In the genomic region with DNA sequence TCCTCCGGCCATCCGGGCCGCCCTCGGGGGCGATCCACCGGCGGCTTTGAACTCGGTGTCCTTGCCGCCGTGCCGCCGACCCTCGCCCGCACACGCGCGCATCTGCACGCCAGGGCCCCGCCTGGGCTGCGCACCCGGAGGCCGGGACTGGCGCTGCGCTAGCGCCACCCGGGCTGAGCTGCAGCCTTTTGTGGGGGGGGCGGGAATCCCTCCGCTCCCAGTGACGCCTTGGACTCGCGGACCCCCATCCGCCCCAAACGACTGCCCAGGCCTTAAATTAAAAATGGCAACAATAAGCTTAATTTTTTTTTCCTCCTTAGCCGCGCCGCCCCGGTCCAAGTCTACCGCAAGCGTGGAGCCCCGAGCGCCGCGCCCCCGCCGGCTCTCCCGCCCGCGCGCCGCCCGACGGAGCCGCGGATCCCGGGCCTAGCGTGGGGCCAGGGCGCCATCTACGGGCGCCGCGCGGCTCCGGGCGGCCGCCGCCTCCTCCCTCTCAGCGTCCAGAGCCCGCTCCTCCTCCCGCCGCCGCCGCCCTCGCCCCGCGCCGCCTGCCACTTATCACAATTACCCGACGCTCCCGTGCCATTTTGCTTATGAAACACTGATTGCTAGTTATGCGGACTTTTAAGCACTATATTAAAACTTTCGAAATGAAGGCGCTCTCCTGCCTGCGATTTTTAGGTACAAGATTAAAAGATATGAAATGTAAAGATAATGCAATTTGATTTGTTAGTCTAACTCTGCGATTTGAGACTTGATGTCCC, we compare ENCODE assay signal across 8 cellular contexts. TPM values are rescaled to one million over a fixed set of nuclear protein-coding genes. Genes with fewer than 3 reads are reported as not detected.
DNase-seq lines count a peak whose midpoint lies in the region; ATAC-seq and TF ChIP-seq lines count a peak whose summit lies in the region.

No MANE protein-coding gene starts in this region.

- no peak overlapping the region for H3K4me3 ChIP-seq in Jurkat, Clone E6-1 (ENCODE audit: low read length)
- H3K4me3 ChIP-seq in psoas muscle: peak overlapping the region; percentile 68

- DNase-seq in NCI-H1694 treated with DMSO at 0.1 percent for 48 hours (lab: John Stamatoyannopoulos, UW) (peak; percentile 23), NCI-H1694 (lab: John Stamatoyannopoulos, UW) (no peak), glutamatergic neuron (peak; percentile 86), psoas muscle (peak; percentile 74 to 82)
- DNase-seq in Jurkat, Clone E6-1 (ENCODE audit: low read depth, low spot score): peak; percentile 28
- peak; percentile 36 for DNase-seq in activated CD8-positive, alpha-beta memory T cell treated with anti-CD3 and anti-CD28 coated beads, Interleukin-2, amount 50 U/mL, for 4 hours

- no peak overlapping the region for H3K27ac Mint-ChIP-seq in glutamatergic neuron (ENCODE audit: unreplicated experiment)

- H3K36me3 Mint-ChIP-seq in glutamatergic neuron (ENCODE audit: unreplicated experiment): no peaks in the 10 kb centered on the region

- H3K27me3 Mint-ChIP-seq in glutamatergic neuron (ENCODE audit: unreplicated experiment): peaks cover 13% of the 10 kb centered on the region

- peak overlapping the region; percentile 88 for H3K4me3 Mint-ChIP-seq in glutamatergic neuron (ENCODE audit: unreplicated experiment)

- H3K9me3 ChIP-seq in psoas muscle: no peaks in the 10 kb centered on the region

- TF ChIP-seq CTCF in glutamatergic neuron (IDR thresholded peaks at IDR 0.05; ENCODE audit: partially characterized antibody, unreplicated experiment) (no peak), psoas muscle (IDR thresholded peaks at IDR 0.05) (peak; percentile 68)

- no peak overlapping the region for H3K27ac ChIP-seq in psoas muscle

- 0 to 1% (median 1%) methylated on average over 55 to 84 of the region's 84 CpGs for WGBS in psoas muscle, 3 donors

- H3K4me1 Mint-ChIP-seq in glutamatergic neuron (ENCODE audit: low read depth, unreplicated experiment): peaks cover 20% of the 10 kb centered on the region

- peaks cover 14% of the 10 kb centered on the region for H3K9me3 Mint-ChIP-seq in glutamatergic neuron (ENCODE audit: unreplicated experiment)

- no peaks in the 10 kb centered on the region for H3K36me3 ChIP-seq in psoas muscle (ENCODE audit: insufficient read depth in 1 of 2, low read depth in 1 of 2)

- intact Hi-C loops in psoas muscle (cut with DNase I): loop anchor here (1.0 to 5.0 kb wide), 4 partner anchors 136 to 1704 kb away; no protein-coding TSS in a partner anchor

- H3K27me3 ChIP-seq in psoas muscle (ENCODE audit: insufficient read depth in 3 of 3, low read length in 2 of 3): peaks cover 0 to 74% (median 5%) of the 10 kb centered on the region in 3 donors

- peaks cover 5% of the 10 kb centered on the region for H3K4me1 ChIP-seq in psoas muscle

- ATAC-seq in psoas muscle (peak; percentile 89 to 91 (median 90)), HG03139 (IDR thresholded peaks at IDR 0.05; ENCODE audit: unreplicated experiment) (no peak), HG02763 (IDR thresholded peaks at IDR 0.05; ENCODE audit: unreplicated experiment) (no peak)

RNA-seq across cellular contexts. Expression of a gene that starts 7.5 kb away (rescaled TPM):
- polyA plus RNA-seq in Jurkat, Clone E6-1 (2012; ENCODE audit: insufficient read depth, insufficient read length): 0.42 TPM
- total RNA-seq in glutamatergic neuron (ENCODE audit: unreplicated experiment) (544 TPM), psoas muscle (1 to 10 TPM; 4.5 to 8.5 (median 5.9) TPM)
- 10 to 100 TPM in 1 of 3 donors, 1 to 10 TPM in 2; 3.2 to 10.1 (median 3.4) TPM for polyA plus RNA-seq in psoas muscle

Comparison
In these comparisons a context has a peak if more than half of its experiments do, and no peak if none do; other contexts are left out.
1. ATAC-seq: peak in psoas muscle (4 of 4); none in HG03139 (single experiment) and HG02763 (single experiment).
2. RNA of a gene that starts 7.5 kb away (total RNA-seq): 544 TPM in glutamatergic neuron (single experiment); 4.5 to 8.5 TPM in psoas muscle; every median in the first group is over 10 times any median in the second.